Comparison of ENCODE assay signal across 2 cellular contexts in the genomic region with DNA sequence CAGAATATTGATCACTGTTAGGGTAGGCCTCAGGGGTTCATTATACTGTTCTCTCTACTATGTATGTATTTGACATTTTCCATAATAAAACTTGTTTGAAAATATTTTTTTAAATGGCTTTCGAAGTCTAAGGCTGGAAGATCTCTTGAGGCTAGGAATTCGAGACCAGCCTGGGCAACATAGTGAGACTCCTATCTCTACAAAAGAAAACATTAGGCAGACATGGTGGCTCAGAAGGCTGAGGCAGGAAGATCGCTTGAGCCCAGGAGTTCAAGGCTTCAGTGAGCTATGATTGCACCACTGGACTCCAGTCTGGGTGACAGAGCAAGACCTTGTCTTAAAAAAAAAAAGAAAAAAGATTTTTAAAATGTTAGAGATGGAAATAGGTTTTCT.
TF ChIP-seq lines count a peak whose summit lies in the region.

No MANE protein-coding gene starts in this region.

TF ChIP-seq in IMR-90, 13 proteins besides CTCF, POLR2A, EP300 and RAD21 (continued from another document):
- no peak for TF ChIP-seq ELK1 (IDR thresholded peaks at IDR 0.05; ENCODE audit: borderline replicate concordance, low read depth, low read length)
TF ChIP-seq in IMR-90: peak in this region for 0.

TF ChIP-seq in liver, 16 proteins besides CTCF, POLR2A, EP300 and RAD21 (continued from another document):
- TF ChIP-seq, protein P1, sequence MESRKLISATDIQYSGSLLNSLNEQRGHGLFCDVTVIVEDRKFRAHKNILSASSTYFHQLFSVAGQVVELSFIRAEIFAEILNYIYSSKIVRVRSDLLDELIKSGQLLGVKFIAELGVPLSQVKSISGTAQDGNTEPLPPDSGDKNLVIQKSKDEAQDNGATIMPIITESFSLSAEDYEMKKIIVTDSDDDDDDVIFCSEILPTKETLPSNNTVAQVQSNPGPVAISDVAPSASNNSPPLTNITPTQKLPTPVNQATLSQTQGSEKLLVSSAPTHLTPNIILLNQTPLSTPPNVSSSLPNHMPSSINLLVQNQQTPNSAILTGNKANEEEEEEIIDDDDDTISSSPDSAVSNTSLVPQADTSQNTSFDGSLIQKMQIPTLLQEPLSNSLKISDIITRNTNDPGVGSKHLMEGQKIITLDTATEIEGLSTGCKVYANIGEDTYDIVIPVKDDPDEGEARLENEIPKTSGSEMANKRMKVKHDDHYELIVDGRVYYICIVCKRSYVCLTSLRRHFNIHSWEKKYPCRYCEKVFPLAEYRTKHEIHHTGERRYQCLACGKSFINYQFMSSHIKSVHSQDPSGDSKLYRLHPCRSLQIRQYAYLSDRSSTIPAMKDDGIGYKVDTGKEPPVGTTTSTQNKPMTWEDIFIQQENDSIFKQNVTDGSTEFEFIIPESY (IDR thresholded peaks at IDR 0.05): no peak
- no peak for TF ChIP-seq HNF4A (conservative IDR thresholded peaks at IDR 0.05)
- no peak for TF ChIP-seq HNF4G (IDR thresholded peaks at IDR 0.05)
- TF ChIP-seq JUND (IDR thresholded peaks at IDR 0.05): no peak
TF ChIP-seq in liver: peak in this region for 0.
